ENCODE assay signal across 8 cellular contexts in the genomic region with DNA sequence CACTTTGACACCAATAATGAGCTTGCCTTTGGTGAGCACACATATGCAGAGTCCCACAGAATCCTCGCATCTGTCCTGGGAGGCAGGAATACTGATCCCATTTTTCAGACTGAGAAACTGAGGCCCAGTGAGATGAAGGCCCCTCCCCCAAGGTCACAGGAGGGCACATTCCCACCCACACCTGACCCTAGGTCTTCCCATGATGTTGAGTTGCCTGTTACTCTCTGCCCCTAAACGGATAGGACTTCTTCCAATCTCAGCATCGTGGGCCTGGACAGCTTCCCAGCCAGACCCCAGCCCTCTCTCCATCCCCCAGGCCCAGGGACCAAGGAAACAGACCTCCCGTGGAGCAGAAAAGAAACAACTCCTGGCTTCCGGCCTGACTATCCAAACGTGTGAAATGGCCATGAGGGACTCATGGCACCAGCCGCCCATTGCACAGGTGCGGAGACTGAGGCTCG. TPM values are rescaled to one million over a fixed set of nuclear protein-coding genes. Genes with fewer than 3 reads are reported as not detected.
DNase-seq lines count a peak whose midpoint lies in the region; ATAC-seq and TF ChIP-seq lines count a peak whose summit lies in the region.

No MANE protein-coding gene starts in this region.

- 0 out of 2 replicates have a peak overlapping the region, but pooled peaks have one; percentile 59 for H2AFZ ChIP-seq in PC-3 (ENCODE audit: low read length)

- peak; percentile 7 for ATAC-seq in GM18861 (IDR thresholded peaks at IDR 0.05; ENCODE audit: unreplicated experiment)
- no peak for ATAC-seq in PC-3
- no peak for ATAC-seq in GM21723 (IDR thresholded peaks at IDR 0.05; ENCODE audit: unreplicated experiment)
- ATAC-seq in GM19328 (IDR thresholded peaks at IDR 0.05; ENCODE audit: unreplicated experiment): no peak

- H3K27me3 ChIP-seq in PC-3 (ENCODE audit: low read length) (no peaks in the 10 kb centered on the region), esophagus (ENCODE audit: control insufficient read depth in 1 of 2, insufficient read depth in 2 of 2, low read length in 2 of 2) (no peaks in the 10 kb centered on the region), rectal smooth muscle tissue (ENCODE audit: control insufficient read depth, insufficient read depth, low read length) (no peaks in the 10 kb centered on the region)

- CTCF ChIA-PET in PC-3 (lab: Charles Lee): no interaction called here

- POLR2A ChIA-PET in PC-3 (lab: Charles Lee; ENCODE audit: unreplicated experiment): no interaction called here

- TF ChIP-seq CTCF in PC-3 (conservative IDR thresholded peaks at IDR 0.05; ENCODE audit: low read depth, low read length): no peak

- H3K36me3 ChIP-seq in PC-3 (ENCODE audit: low read depth, low read length) (no peaks in the 10 kb centered on the region), esophagus (ENCODE audit: control insufficient read depth in 2 of 2, insufficient read depth in 2 of 2, low read length in 1 of 2) (peaks cover 0 to 4% of the 10 kb centered on the region in 2 donors), rectal smooth muscle tissue (ENCODE audit: control insufficient read depth, insufficient read depth, low read length) (no peaks in the 10 kb centered on the region)

- no TSS peak for BruUV-seq in PC-3 (replicated peaks; lab: Mats Ljungman, UMichigan)

- H3K79me2 ChIP-seq in PC-3 (ENCODE audit: low read length): peaks cover 38% of the 10 kb centered on the region

- intact Hi-C loops in PC-3 (cut with micrococcal nuclease): no loop called here

- no peaks in the 10 kb centered on the region for H3K9me2 ChIP-seq in PC-3 (replicated peaks; ENCODE audit: low read length)

- H3K4me3 ChIP-seq in PC-3 (ENCODE audit: low read length) (peak overlapping the region; percentile 84), esophagus (ENCODE audit: low read depth in 1 of 2, low read length in 2 of 2) (peak overlapping the region; percentile 62 to 76), rectal smooth muscle tissue (ENCODE audit: low read length) (peak overlapping the region; percentile 90)

- peak overlapping the region; percentile 66 for H3K9ac ChIP-seq in PC-3 (ENCODE audit: low read length)
- H3K9ac ChIP-seq in rectal smooth muscle tissue (ENCODE audit: low read length): peak overlapping the region; percentile 73

- DNase-seq in PC-3 (no peak), AG08396 (ENCODE audit: low spot score) (no peak), NCI-H524 treated with DMSO at 0.1 percent for 48 hours (lab: John Stamatoyannopoulos, UW) (no peak)

- H3K4me1 ChIP-seq in PC-3 (ENCODE audit: insufficient read depth, low read length) (peaks cover 15% of the 10 kb centered on the region; the same call in 1 of the 2 replicates), esophagus (ENCODE audit: control insufficient read depth in 2 of 2, insufficient read depth in 2 of 2, low read length in 1 of 2) (peaks cover 11 to 14% of the 10 kb centered on the region in 2 donors), rectal smooth muscle tissue (ENCODE audit: control insufficient read depth, insufficient read depth, low read length) (peaks cover 18% of the 10 kb centered on the region)

- no peaks in the 10 kb centered on the region for H3F3A ChIP-seq in PC-3 (ENCODE audit: low read length, unreplicated experiment)

- peak overlapping the region; percentile 94 for H3K4me2 ChIP-seq in PC-3 (ENCODE audit: low read length)

- H3K9me3 ChIP-seq in PC-3 (ENCODE audit: low read length) (no peaks in the 10 kb centered on the region), esophagus (ENCODE audit: control insufficient read depth in 2 of 2, insufficient read depth in 1 of 2, low read depth in 1 of 2, low read length in 1 of 2) (no peaks in the 10 kb centered on the region)

- no peaks in the 10 kb centered on the region for H4K20me1 ChIP-seq in PC-3 (ENCODE audit: low read length)

- H3K27ac ChIP-seq in PC-3 (ENCODE audit: low read length): no peak overlapping the region
- H3K27ac ChIP-seq in esophagus (ENCODE audit: low read depth in 2 of 2, low read length in 1 of 2): peak overlapping the region; percentile 78 to 85
- peak overlapping the region; percentile 55 for H3K27ac ChIP-seq in rectal smooth muscle tissue (ENCODE audit: low read depth, low read length)

- 25% methylated on average over 9 of the region's 9 CpGs for WGBS in esophagus, 2 donors

RNA-seq across cellular contexts. Expression of a gene that starts 0.9 kb away (rescaled TPM):
- 44.1 and 60.4 TPM in 2 replicates for total RNA-seq in PC-3 (2014; rRNA removed)
- 100 to 1,000 TPM; 144 to 183 TPM for polyA plus RNA-seq in esophagus

RNA-seq across cellular contexts. Expression of a gene that starts 9.2 kb away (rescaled TPM):
- 29.6 TPM in 2 replicates for total RNA-seq in PC-3 (2014; rRNA removed)
- 10 to 100 TPM; 25.5 to 36.2 TPM for polyA plus RNA-seq in esophagus

RNA-seq across cellular contexts. Expression of a gene that starts 53.7 kb away (rescaled TPM):
- total RNA-seq in PC-3 (2014; rRNA removed): 27.3 and 37.1 TPM in 2 replicates
- 10 to 100 TPM; 11.4 to 16.5 TPM for polyA plus RNA-seq in esophagus
